In the genomic region with DNA sequence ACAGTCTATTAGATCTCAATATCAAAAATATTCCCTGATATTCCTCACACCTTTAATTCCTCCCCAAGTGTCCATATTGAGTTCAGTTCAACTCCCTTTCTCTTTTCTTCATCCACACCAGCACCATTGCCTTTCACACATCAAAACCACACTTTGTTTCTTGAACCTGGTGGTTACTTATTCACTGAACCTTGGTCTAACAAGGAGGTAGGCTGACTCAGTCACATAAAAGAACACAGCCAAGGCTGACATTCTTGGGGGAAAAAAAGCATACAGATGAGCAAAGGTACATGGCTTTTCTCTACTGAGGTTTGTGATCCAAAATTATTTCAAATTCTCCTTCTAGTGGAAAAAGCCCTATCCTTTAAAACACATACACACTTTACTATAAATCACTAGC, we compare ENCODE assay signal across 16 cellular contexts.
DNase-seq lines count a peak whose midpoint lies in the region; ATAC-seq and TF ChIP-seq lines count a peak whose summit lies in the region.
"Had no signal": no experiment of that assay in that cellular context is flagged by ENCODE, and none has a peak within 500 bp of the region (broad histone marks: within the 10 kb centered on the region; RNA-seq: fewer than 3 reads in every experiment).

No MANE protein-coding gene starts in this region.

- no peaks in the 10 kb centered on the region for H3K9me3 ChIP-seq in sigmoid colon

- H3K79me2 ChIP-seq in GM23338 (replicated peaks; ENCODE audit: insufficient read depth), result no peaks in the 10 kb centered on the region

- intact Hi-C loops in activated CD8-positive, alpha-beta T cell treated with anti-CD3 and anti-CD28 coated beads for 36 hours (cut with micrococcal nuclease), result no loop called here
- intact Hi-C loops in sigmoid colon (cut with DNase I), result no loop called here

- H2AFZ ChIP-seq in GM23338, result 0 out of 2 replicates have a peak overlapping the region, but pooled peaks have one; percentile 12

- H3K9me3 Mint-ChIP-seq in GM23338, result no peaks in the 10 kb centered on the region
- peaks cover 4% of the 10 kb centered on the region for H3K9me3 Mint-ChIP-seq in activated CD8-positive, alpha-beta T cell treated with anti-CD3 and anti-CD28 coated beads for 36 hours

- no peak overlapping the region for H3K4me3 ChIP-seq in GM23338
- H3K4me3 ChIP-seq in kidney epithelial cell (ENCODE audit: low read depth, low read length), result no peak overlapping the region
- H3K4me3 ChIP-seq in sigmoid colon, result no peak overlapping the region

- ATAC-seq in GM23338, result no peak
- ATAC-seq in activated CD8-positive, alpha-beta T cell treated with anti-CD3 and anti-CD28 coated beads for 36 hours, result no peak
- no peak for ATAC-seq in GM21423 (IDR thresholded peaks at IDR 0.05; ENCODE audit: unreplicated experiment)

- H3K4me1 ChIP-seq in GM23338 (ENCODE audit: insufficient read depth) (no peaks in the 10 kb centered on the region), sigmoid colon (no peaks in the 10 kb centered on the region)

- no peak for TF ChIP-seq POLR2A in sigmoid colon (IDR thresholded peaks at IDR 0.05)

- no peak for TF ChIP-seq EP300 in sigmoid colon (IDR thresholded peaks at IDR 0.05)

- H3K27me3 Mint-ChIP-seq in GM23338 (ENCODE audit: insufficient read depth, low read depth, poor library complexity), result peaks cover 2% of the 10 kb centered on the region
- H3K27me3 Mint-ChIP-seq in activated CD8-positive, alpha-beta T cell treated with anti-CD3 and anti-CD28 coated beads for 36 hours, result no peaks in the 10 kb centered on the region

- H3K9me2 ChIP-seq in GM23338 (ENCODE audit: insufficient read depth), result no peaks in the 10 kb centered on the region

- no peak overlapping the region for H3K4me3 Mint-ChIP-seq in GM23338
- H3K4me3 Mint-ChIP-seq in activated CD8-positive, alpha-beta T cell treated with anti-CD3 and anti-CD28 coated beads for 36 hours, result no peak overlapping the region

- H3K27me3 ChIP-seq in GM23338 (ENCODE audit: insufficient read depth) (no peaks in the 10 kb centered on the region), kidney epithelial cell (ENCODE audit: control insufficient read depth, insufficient read depth, low read length) (no peaks in the 10 kb centered on the region), sigmoid colon (no peaks in the 10 kb centered on the region)

- DNase-seq in GM23338 (ENCODE audit: low spot score) (no peak), astrocyte of the hippocampus (ENCODE audit: low read depth, low spot score) (peak; percentile 63), kidney epithelial cell (ENCODE audit: low read depth) (peak; percentile 41), NCI-H226 (no peak), sigmoid colon (no peak)
- DNase-seq in activated CD8-positive, alpha-beta T cell treated with anti-CD3 and anti-CD28 coated beads for 36 hours, result no peak
- DNase-seq: AML-193, MV-4-11, NCI-H1694 treated with DMSO at 0.1 percent for 48 hours, NCI-H510A, NCI-H748 treated with DMSO at 0.1 percent for 48 hours, OCI-M1, RPMI8226 had no signal

- H3K4me2 ChIP-seq in GM23338, result no peak overlapping the region
- H3K4me2 ChIP-seq: KMS-11 had no signal

- H3K36me3 Mint-ChIP-seq in GM23338 (ENCODE audit: low read depth), result no peaks in the 10 kb centered on the region
- no peaks in the 10 kb centered on the region for H3K36me3 Mint-ChIP-seq in activated CD8-positive, alpha-beta T cell treated with anti-CD3 and anti-CD28 coated beads for 36 hours (ENCODE audit: low read depth)

- peak overlapping the region; percentile 28 for H3K27ac Mint-ChIP-seq in GM23338
- H3K27ac Mint-ChIP-seq in activated CD8-positive, alpha-beta T cell treated with anti-CD3 and anti-CD28 coated beads for 36 hours, result no peak overlapping the region

- CTCF ChIA-PET in activated CD8-positive, alpha-beta T cell treated with anti-CD3 and anti-CD28 coated beads for 36 hours (lab: Charles Lee), result no interaction called here

- peaks cover 4% of the 10 kb centered on the region; the same call in 2 of the 3 replicates for H3K4me1 Mint-ChIP-seq in GM23338
- H3K4me1 Mint-ChIP-seq in activated CD8-positive, alpha-beta T cell treated with anti-CD3 and anti-CD28 coated beads for 36 hours (ENCODE audit: low read depth), result no peaks in the 10 kb centered on the region

- H4K20me1 ChIP-seq in GM23338 (replicated peaks; ENCODE audit: insufficient read depth), result no peaks in the 10 kb centered on the region

- H3K27ac ChIP-seq in GM23338 (ENCODE audit: low read depth), result no peak overlapping the region
- no peak overlapping the region for H3K27ac ChIP-seq in sigmoid colon
- H3K27ac ChIP-seq: C4-2B, KMS-11 had no signal

- H3K36me3 ChIP-seq in GM23338 (ENCODE audit: insufficient read depth) (no peaks in the 10 kb centered on the region), kidney epithelial cell (ENCODE audit: control insufficient read depth, insufficient read depth, low read length) (no peaks in the 10 kb centered on the region), sigmoid colon (no peaks in the 10 kb centered on the region)

- no peaks in the 10 kb centered on the region for H3F3A ChIP-seq in GM23338 (replicated peaks; ENCODE audit: low read depth)

- POLR2A ChIA-PET in activated CD8-positive, alpha-beta T cell treated with anti-CD3 and anti-CD28 coated beads for 36 hours (lab: Charles Lee), result no interaction called here

- TF ChIP-seq CTCF in GM23338 (conservative IDR thresholded peaks at IDR 0.05; ENCODE audit: low read depth in 2 of 2) (no peak), kidney epithelial cell (IDR thresholded peaks at IDR 0.05; ENCODE audit: insufficient read depth, low read length, poor library complexity, severe bottlenecking) (no peak), sigmoid colon (IDR thresholded peaks at IDR 0.05) (no peak)
- TF ChIP-seq CTCF in activated CD8-positive, alpha-beta T cell treated with anti-CD3 and anti-CD28 coated beads for 36 hours (IDR thresholded peaks at IDR 0.05), result no peak

TF ChIP-seq in GM23338, 12 proteins besides CTCF, POLR2A, EP300 and RAD21 (continues in another document):
- TF ChIP-seq NANOG (IDR thresholded peaks at IDR 0.05; ENCODE audit: borderline replicate concordance), result no peak
- TF ChIP-seq, protein P1, sequence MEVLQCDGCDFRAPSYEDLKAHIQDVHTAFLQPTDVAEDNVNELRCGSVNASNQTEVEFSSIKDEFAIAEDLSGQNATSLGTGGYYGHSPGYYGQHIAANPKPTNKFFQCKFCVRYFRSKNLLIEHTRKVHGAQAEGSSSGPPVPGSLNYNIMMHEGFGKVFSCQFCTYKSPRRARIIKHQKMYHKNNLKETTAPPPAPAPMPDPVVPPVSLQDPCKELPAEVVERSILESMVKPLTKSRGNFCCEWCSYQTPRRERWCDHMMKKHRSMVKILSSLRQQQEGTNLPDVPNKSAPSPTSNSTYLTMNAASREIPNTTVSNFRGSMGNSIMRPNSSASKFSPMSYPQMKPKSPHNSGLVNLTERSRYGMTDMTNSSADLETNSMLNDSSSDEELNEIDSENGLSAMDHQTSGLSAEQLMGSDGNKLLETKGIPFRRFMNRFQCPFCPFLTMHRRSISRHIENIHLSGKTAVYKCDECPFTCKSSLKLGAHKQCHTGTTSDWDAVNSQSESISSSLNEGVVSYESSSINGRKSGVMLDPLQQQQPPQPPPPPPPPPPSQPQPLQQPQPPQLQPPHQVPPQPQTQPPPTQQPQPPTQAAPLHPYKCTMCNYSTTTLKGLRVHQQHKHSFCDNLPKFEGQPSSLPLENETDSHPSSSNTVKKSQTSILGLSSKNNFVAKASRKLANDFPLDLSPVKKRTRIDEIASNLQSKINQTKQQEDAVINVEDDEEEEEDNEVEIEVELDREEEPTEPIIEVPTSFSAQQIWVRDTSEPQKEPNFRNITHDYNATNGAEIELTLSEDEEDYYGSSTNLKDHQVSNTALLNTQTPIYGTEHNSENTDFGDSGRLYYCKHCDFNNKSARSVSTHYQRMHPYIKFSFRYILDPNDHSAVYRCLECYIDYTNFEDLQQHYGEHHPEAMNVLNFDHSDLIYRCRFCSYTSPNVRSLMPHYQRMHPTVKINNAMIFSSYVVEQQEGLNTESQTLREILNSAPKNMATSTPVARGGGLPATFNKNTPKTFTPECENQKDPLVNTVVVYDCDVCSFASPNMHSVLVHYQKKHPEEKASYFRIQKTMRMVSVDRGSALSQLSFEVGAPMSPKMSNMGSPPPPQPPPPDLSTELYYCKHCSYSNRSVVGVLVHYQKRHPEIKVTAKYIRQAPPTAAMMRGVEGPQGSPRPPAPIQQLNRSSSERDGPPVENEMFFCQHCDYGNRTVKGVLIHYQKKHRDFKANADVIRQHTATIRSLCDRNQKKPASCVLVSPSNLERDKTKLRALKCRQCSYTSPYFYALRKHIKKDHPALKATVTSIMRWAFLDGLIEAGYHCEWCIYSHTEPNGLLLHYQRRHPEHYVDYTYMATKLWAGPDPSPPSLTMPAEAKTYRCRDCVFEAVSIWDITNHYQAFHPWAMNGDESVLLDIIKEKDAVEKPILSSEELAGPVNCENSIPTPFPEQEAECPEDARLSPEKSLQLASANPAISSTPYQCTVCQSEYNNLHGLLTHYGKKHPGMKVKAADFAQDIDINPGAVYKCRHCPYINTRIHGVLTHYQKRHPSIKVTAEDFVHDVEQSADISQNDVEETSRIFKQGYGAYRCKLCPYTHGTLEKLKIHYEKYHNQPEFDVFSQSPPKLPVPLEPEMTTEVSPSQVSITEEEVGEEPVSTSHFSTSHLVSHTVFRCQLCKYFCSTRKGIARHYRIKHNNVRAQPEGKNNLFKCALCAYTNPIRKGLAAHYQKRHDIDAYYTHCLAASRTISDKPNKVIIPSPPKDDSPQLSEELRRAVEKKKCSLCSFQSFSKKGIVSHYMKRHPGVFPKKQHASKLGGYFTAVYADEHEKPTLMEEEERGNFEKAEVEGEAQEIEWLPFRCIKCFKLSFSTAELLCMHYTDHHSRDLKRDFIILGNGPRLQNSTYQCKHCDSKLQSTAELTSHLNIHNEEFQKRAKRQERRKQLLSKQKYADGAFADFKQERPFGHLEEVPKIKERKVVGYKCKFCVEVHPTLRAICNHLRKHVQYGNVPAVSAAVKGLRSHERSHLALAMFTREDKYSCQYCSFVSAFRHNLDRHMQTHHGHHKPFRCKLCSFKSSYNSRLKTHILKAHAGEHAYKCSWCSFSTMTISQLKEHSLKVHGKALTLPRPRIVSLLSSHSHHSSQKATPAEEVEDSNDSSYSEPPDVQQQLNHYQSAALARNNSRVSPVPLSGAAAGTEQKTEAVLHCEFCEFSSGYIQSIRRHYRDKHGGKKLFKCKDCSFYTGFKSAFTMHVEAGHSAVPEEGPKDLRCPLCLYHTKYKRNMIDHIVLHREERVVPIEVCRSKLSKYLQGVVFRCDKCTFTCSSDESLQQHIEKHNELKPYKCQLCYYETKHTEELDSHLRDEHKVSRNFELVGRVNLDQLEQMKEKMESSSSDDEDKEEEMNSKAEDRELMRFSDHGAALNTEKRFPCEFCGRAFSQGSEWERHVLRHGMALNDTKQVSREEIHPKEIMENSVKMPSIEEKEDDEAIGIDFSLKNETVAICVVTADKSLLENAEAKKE (CRISPR knock-in tag; IDR thresholded peaks at IDR 0.05), result no peak
- TF ChIP-seq CREB1 (CRISPR knock-in tag; IDR thresholded peaks at IDR 0.05; ENCODE audit: low read depth), result no peak

Comparison
In these comparisons a context has a peak if more than half of its experiments do, and no peak if none do; other contexts are left out.
1. DNase-seq: peak in astrocyte of the hippocampus (single experiment) and kidney epithelial cell (single experiment); none in GM23338 (single experiment), activated CD8-positive, alpha-beta T cell treated with anti-CD3 and anti-CD28 coated beads for 36 hours (single experiment), NCI-H226 (single experiment) and sigmoid colon (single experiment).